Comparison of ENCODE assay signal across 10 cellular contexts in genomic region chr7:135151162-135151932, GRCh38. TPM values are rescaled to one million over a fixed set of nuclear protein-coding genes. Genes with fewer than 3 reads are reported as not detected.
DNase-seq lines count a peak whose midpoint lies in the region; ATAC-seq, FAIRE-seq and TF ChIP-seq lines count a peak whose summit lies in the region.
"Had no signal": no experiment of that assay in that cellular context is flagged by ENCODE, and none has a peak within 500 bp of the region (broad histone marks: within the 10 kb centered on the region; RNA-seq: fewer than 3 reads in every experiment).

No MANE protein-coding gene starts in this region.

- DNase-seq in CD4-positive, alpha-beta T cell, result no peak
- peak in 2 of 7 donors; percentile 24 to 61 for DNase-seq in adrenal gland
- no peak for DNase-seq in naive thymus-derived CD8-positive, alpha-beta T cell
- no peak for DNase-seq in NCI-H748 (lab: John Stamatoyannopoulos, UW; ENCODE audit: unreplicated experiment)
- DNase-seq in small intestine, result no peak
- DNase-seq in kidney glomerular epithelial cell (lab: John Stamatoyannopoulos, UW), result no peak
- DNase-seq: mesendoderm; stimulated activated CD4-positive, alpha-beta T cell treated with anti-CD3 and anti-CD28 coated beads, Interleukin-15, amount 100 ng/mL, for 24 hours had no signal

- intact Hi-C loops in CD4-positive, alpha-beta T cell (cut with DNase I, micrococcal nuclease), result loop anchor here in 1 of 2 experiments (2.0 to 5.0 kb wide), 2 partner anchors 15 to 499 kb away; no protein-coding TSS in a partner anchor
- intact Hi-C loops in adrenal gland (cut with DNase I), result no loop called here

- no peak for ATAC-seq in CD4-positive, alpha-beta T cell (ENCODE audit: poor library complexity)
- ATAC-seq in GM19463 (IDR thresholded peaks at IDR 0.05; ENCODE audit: unreplicated experiment) (peak; percentile 35), GM18870 (IDR thresholded peaks at IDR 0.05; ENCODE audit: unreplicated experiment) (no peak)
- no peak for ATAC-seq in naive thymus-derived CD8-positive, alpha-beta T cell

- H3K4me3 ChIP-seq in adrenal gland (peak overlapping the region in 1 of 4 donors; percentile 75), small intestine (ENCODE audit: low read depth in 1 of 2, low read length in 2 of 2) (no peak overlapping the region)

- H3K4me1 ChIP-seq in adrenal gland (replicated peaks in 1 of 2) (peaks cover 31 to 45% of the 10 kb centered on the region in 2 donors), small intestine (ENCODE audit: control insufficient read depth in 2 of 2, insufficient read depth in 1 of 2, low read depth in 1 of 2, low read length in 1 of 2) (peaks cover 6% of the 10 kb centered on the region in 2 donors)

- CTCF ChIA-PET in CD4-positive, alpha-beta T cell (lab: Charles Lee), result interaction anchor here (7.2 kb wide), 1 partner anchor 18 kb away, joined by 53 read pairs; the partner anchor contains the start of gene CYREN

- no peak for FAIRE-seq in small intestine (lab: Jason Lieb, UNC)

- peaks cover 86% of the 10 kb centered on the region for H3K4me1 Mint-ChIP-seq in CD4-positive, alpha-beta T cell (ENCODE audit: low read depth)
- peaks cover 34 to 81% (median 77%) of the 10 kb centered on the region in 4 donors for H3K4me1 Mint-ChIP-seq in naive thymus-derived CD8-positive, alpha-beta T cell

- H3K27ac ChIP-seq in CD4-positive, alpha-beta T cell (ENCODE audit: low read depth, low read length), result no peak overlapping the region
- H3K27ac ChIP-seq in adrenal gland (peak overlapping the region in 3 of 5 donors; percentile 13 to 56 (median 26)), small intestine (ENCODE audit: low read depth in 1 of 2, low read length in 1 of 2) (peak overlapping the region in 1 of 2 donors; percentile 55)

- H3K27me3 ChIP-seq in CD4-positive, alpha-beta T cell (ENCODE audit: control insufficient read depth, insufficient read depth, low read length), result no peaks in the 10 kb centered on the region
- H3K27me3 ChIP-seq in adrenal gland (no peaks in the 10 kb centered on the region), small intestine (ENCODE audit: control insufficient read depth in 2 of 2, insufficient read depth in 2 of 2, low read length in 2 of 2) (no peaks in the 10 kb centered on the region)

- H3K36me3 ChIP-seq in adrenal gland (replicated peaks in 1 of 2) (no peaks in the 10 kb centered on the region), small intestine (ENCODE audit: control insufficient read depth in 2 of 2, insufficient read depth in 2 of 2, low read length in 2 of 2) (no peaks in the 10 kb centered on the region)

- WGBS in adrenal gland, 4 donors, result 54 to 80% (median 59%) methylated on average over 6 to 8 of the region's 8 CpGs
- 76 to 84% (median 82%) methylated on average over 8 of the region's 8 CpGs for WGBS in small intestine, 3 donors

- TF ChIP-seq POLR2A in adrenal gland (IDR thresholded peaks at IDR 0.05), result no peak

- TF ChIP-seq CTCF in CD4-positive, alpha-beta T cell (IDR thresholded peaks at IDR 0.05), result no peak
- no peak for TF ChIP-seq CTCF in adrenal gland (IDR thresholded peaks at IDR 0.05)

- H3K9me3 Mint-ChIP-seq in CD4-positive, alpha-beta T cell, result peaks cover 26% of the 10 kb centered on the region
- peaks cover 9 to 38% (median 27%) of the 10 kb centered on the region in 9 donors for H3K9me3 Mint-ChIP-seq in naive thymus-derived CD8-positive, alpha-beta T cell

- H3K36me3 Mint-ChIP-seq in CD4-positive, alpha-beta T cell (ENCODE audit: low read depth), result peaks cover 76% of the 10 kb centered on the region
- peaks cover 43 to 61% (median 43%) of the 10 kb centered on the region in 3 donors for H3K36me3 Mint-ChIP-seq in naive thymus-derived CD8-positive, alpha-beta T cell

- no peaks in the 10 kb centered on the region for H3K27me3 Mint-ChIP-seq in CD4-positive, alpha-beta T cell
- H3K27me3 Mint-ChIP-seq in naive thymus-derived CD8-positive, alpha-beta T cell, result no peaks in the 10 kb centered on the region

- POLR2A ChIA-PET in CD4-positive, alpha-beta T cell (lab: Charles Lee), result interaction anchor here (0.7 to 1.1 kb wide), 3 partner anchors 13 to 19 kb away, joined by 4 to 5 read pairs (median 5); partner anchors contain the start of gene CYREN
- POLR2A ChIA-PET in naive thymus-derived CD8-positive, alpha-beta T cell (lab: Charles Lee), result interaction anchor here (0.9 to 4.5 kb wide), 4 partner anchors 8 to 160 kb away, joined by 3 to 45 read pairs (median 8); partner anchors contain the start of gene CYREN

- peak overlapping the region; percentile 57 for H3K4me3 Mint-ChIP-seq in CD4-positive, alpha-beta T cell
- peak overlapping the region; percentile 27 to 98 (median 92) for H3K4me3 Mint-ChIP-seq in naive thymus-derived CD8-positive, alpha-beta T cell

- peaks cover 20% of the 10 kb centered on the region for H3K9me3 ChIP-seq in CD4-positive, alpha-beta T cell (ENCODE audit: control insufficient read depth, low read length)
- H3K9me3 ChIP-seq in adrenal gland (replicated peaks in 1 of 3) (peaks cover 0 to 8% (median 0%) of the 10 kb centered on the region in 3 donors), small intestine (ENCODE audit: control insufficient read depth, low read depth) (no peaks in the 10 kb centered on the region)

- H3K27ac Mint-ChIP-seq in CD4-positive, alpha-beta T cell, result peak overlapping the region; percentile 46
- H3K27ac Mint-ChIP-seq in naive thymus-derived CD8-positive, alpha-beta T cell, result peak overlapping the region in 9 of 10 donors; percentile 32 to 99 (median 84)

RNA-seq across cellular contexts. Expression of gene TMEM140, which starts 3.5 kb away (rescaled TPM):
- 10 to 100 TPM; 27.7 to 32.2 TPM for total RNA-seq in CD4-positive, alpha-beta T cell
- 10 to 100 TPM in 7 of 8 donors, 1 to 10 TPM in 1; 9.4 to 62.9 (median 31.2) TPM for total RNA-seq in adrenal gland
- polyA plus RNA-seq in adrenal gland (10 to 100 TPM; 10.9 to 18.3 (median 14.6) TPM), small intestine (10 to 100 TPM in 2 of 3 donors, 1 to 10 TPM in 1; 5.4 to 13.2 (median 11.7) TPM)
- 10 to 100 TPM; 27.1 to 29.0 TPM for total RNA-seq in naive thymus-derived CD8-positive, alpha-beta T cell
- polyA plus RNA-seq in naive thymus-derived CD8-positive, alpha-beta T cell, result 10 to 100 TPM; 13.9 to 36.9 (median 20.2) TPM

RNA-seq across cellular contexts. Expression of gene CYREN, which starts 19.2 kb away (rescaled TPM):
- total RNA-seq in CD4-positive, alpha-beta T cell, result 10 to 100 TPM; 14.0 to 15.8 TPM
- 10 to 100 TPM; 35.0 to 66.2 (median 51.4) TPM for total RNA-seq in adrenal gland
- 10 to 100 TPM; 33.1 to 45.8 (median 42.3) TPM for polyA plus RNA-seq in adrenal gland
- 10 to 100 TPM; 51.1 to 54.8 TPM for total RNA-seq in naive thymus-derived CD8-positive, alpha-beta T cell
- polyA plus RNA-seq in naive thymus-derived CD8-positive, alpha-beta T cell, result 10 to 100 TPM; 55.5 to 70.1 (median 59.5) TPM
- 10 to 100 TPM; 26.6 to 30.7 (median 27.0) TPM for polyA plus RNA-seq in small intestine

RNA-seq across cellular contexts. Expression of gene WDR91, which starts 60.0 kb away (rescaled TPM):
- total RNA-seq in CD4-positive, alpha-beta T cell, result 10 to 100 TPM; 39.9 to 41.7 TPM
- 10 to 100 TPM; 11.4 to 29.6 (median 15.5) TPM for total RNA-seq in adrenal gland
- polyA plus RNA-seq in adrenal gland, result 10 to 100 TPM in 2 of 3 donors, 1 to 10 TPM in 1; 6.8 to 20.5 (median 19.1) TPM
- total RNA-seq in naive thymus-derived CD8-positive, alpha-beta T cell, result 10 to 100 TPM; 38.9 to 39.0 TPM
- polyA plus RNA-seq in naive thymus-derived CD8-positive, alpha-beta T cell, result 1 to 10 TPM; 3.3 to 7.2 (median 5.9) TPM
- 1 to 10 TPM; 2.7 to 5.8 (median 4.7) TPM for polyA plus RNA-seq in small intestine
